Comparison of ENCODE assay signal across 8 cellular contexts in the genomic region with DNA sequence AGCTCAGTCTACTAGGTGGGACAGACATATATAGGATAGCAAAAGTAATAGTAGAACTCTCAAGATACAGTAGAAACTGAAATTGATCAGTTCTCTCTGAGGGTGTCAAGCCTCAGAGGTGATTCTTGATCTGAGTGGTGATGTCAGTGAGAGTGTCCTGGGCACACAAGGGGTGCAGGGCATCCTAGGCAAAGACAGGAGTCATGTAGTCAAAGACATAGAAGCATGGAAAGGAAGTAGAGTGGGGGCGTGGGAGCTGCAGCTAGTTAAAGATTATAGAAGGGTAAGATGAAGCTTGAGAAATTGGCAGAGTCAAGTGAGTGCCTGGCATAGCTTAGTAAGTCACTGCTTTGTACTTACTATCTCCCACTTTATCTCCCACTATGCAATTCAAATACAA. TPM values are rescaled to one million over a fixed set of nuclear protein-coding genes. Genes with fewer than 3 reads are reported as not detected.
DNase-seq lines count a peak whose midpoint lies in the region; ATAC-seq and TF ChIP-seq lines count a peak whose summit lies in the region.

No MANE protein-coding gene starts in this region.

- H3K4me3 ChIP-seq in fibroblast of pulmonary artery (replicated peaks; ENCODE audit: low read depth, low read length) (no peak overlapping the region), aorta (ENCODE audit: low read length in 2 of 2) (no peak overlapping the region)

- peak; percentile 6 for DNase-seq in GM20000 (ENCODE audit: low spot score)
- DNase-seq in fibroblast of pulmonary artery (ENCODE audit: low read depth), result peak; percentile 22
- DNase-seq in GM10266 (ENCODE audit: extremely low spot score), result no peak
- DNase-seq in aorta, result no peak
- no peak for DNase-seq in NCI-H1048 (lab: John Stamatoyannopoulos, UW)
- no peak for DNase-seq in OCI-M1 (lab: John Stamatoyannopoulos, UW)

- TF ChIP-seq CTCF in GM20000 (IDR thresholded peaks at IDR 0.05; ENCODE audit: extremely low read depth, missing control alignments) (no peak), fibroblast of pulmonary artery (IDR thresholded peaks at IDR 0.05; ENCODE audit: low read length, missing control alignments) (no peak), GM10266 (IDR thresholded peaks at IDR 0.05; ENCODE audit: control insufficient read depth, insufficient read depth, low read depth, missing control alignments) (no peak)

- H3K4me1 ChIP-seq in aorta (ENCODE audit: control insufficient read depth in 1 of 2, insufficient read depth in 2 of 2, low read length in 2 of 2), result no peaks in the 10 kb centered on the region

- no peaks in the 10 kb centered on the region for H3K36me3 ChIP-seq in aorta (ENCODE audit: control insufficient read depth in 1 of 2, insufficient read depth in 2 of 2, low read length in 1 of 2)

- intact Hi-C loops in aorta (cut with DNase I), result no loop called here

- no peaks in the 10 kb centered on the region for H3K27me3 ChIP-seq in aorta (ENCODE audit: control insufficient read depth in 1 of 2, insufficient read depth in 2 of 2, low read length in 1 of 2)

- H3K9me3 ChIP-seq in aorta (ENCODE audit: control insufficient read depth, low read length), result no peaks in the 10 kb centered on the region

- 74 to 81% methylated on average over 1 of the region's 1 CpG for WGBS in aorta, 2 donors

- ATAC-seq in GM18498 (IDR thresholded peaks at IDR 0.05; ENCODE audit: unreplicated experiment) (peak; percentile 100), HG03175 (IDR thresholded peaks at IDR 0.05; ENCODE audit: unreplicated experiment) (peak; percentile 99), aorta (ENCODE audit: low FRiP score) (no peak)

- H3K27ac ChIP-seq in aorta (ENCODE audit: low read depth in 1 of 2, low read length in 2 of 2), result no peak overlapping the region

RNA-seq across cellular contexts. Expression of a gene that starts 22.8 kb away (rescaled TPM):
- total RNA-seq in aorta, result 1 to 10 TPM; 1.6 to 3.9 TPM
- under 1 TPM; 0.13 to 0.87 TPM for polyA plus RNA-seq in aorta

Comparison
In these comparisons a context has a peak if more than half of its experiments do, and no peak if none do; other contexts are left out.
1. DNase-seq: peak in GM20000 (single experiment) and fibroblast of pulmonary artery (single experiment); none in GM10266 (single experiment), aorta (0 of 2), NCI-H1048 (single experiment) and OCI-M1 (single experiment).